In the genomic region with DNA sequence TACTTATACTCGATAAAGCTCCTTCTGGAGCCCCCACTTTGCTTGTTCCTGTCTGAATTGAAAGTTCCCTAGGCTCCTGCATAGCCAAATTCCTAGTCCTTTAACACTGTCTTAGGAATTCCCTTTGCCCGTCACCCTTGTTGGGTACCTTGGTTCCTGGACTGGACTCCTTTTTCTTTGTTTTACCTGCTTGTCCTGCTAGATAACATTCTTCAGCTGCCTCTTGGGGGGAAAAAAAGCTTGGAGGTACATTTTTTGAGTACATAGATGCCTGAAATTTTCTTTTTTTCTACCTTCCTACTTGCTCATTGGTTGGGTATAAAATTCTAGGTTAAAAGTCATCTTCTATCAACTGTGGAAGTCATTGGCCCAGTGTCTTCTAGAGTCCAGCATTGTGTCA, we compare ENCODE assay signal across 22 cellular contexts.
"Had no signal": no experiment of that assay in that cellular context is flagged by ENCODE, and none has a peak within 500 bp of the region (broad histone marks: within the 10 kb centered on the region; RNA-seq: fewer than 3 reads in every experiment).

No MANE protein-coding gene starts in this region.

- DNase-seq: naive thymus-derived CD4-positive, alpha-beta T cell; natural killer cell; occipital lobe; pancreas; psoas muscle; right cardiac atrium; right lobe of liver; sigmoid colon; small intestine; stimulated activated CD4-positive, alpha-beta T cell treated with anti-CD3 and anti-CD28 coated beads, Interleukin-15, amount 100 ng/mL, for 24 hours; stimulated activated CD4-positive, alpha-beta T cell treated with anti-CD3 and anti-CD28 coated beads, Interleukin-2, amount 100 ng/mL, for 24 hours; stimulated activated CD4-positive, alpha-beta T cell treated with anti-CD3 and anti-CD28 coated beads, Interleukin-2, amount 100 ng/mL, for 48 hours; stimulated activated CD4-positive, alpha-beta T cell treated with anti-CD3 and anti-CD28 coated beads, Interleukin-4, amount 100 ng/mL, for 24 hours; stimulated activated naive B cell treated with anti-CD40 and anti-IgM and Interleukin-4, amounts not matched to agents 10 μg/mL and 1 μg/mL and 100 μg/mL, for 72 hours; stimulated activated naive CD4-positive, alpha-beta T cell treated with Interleukin-2 at 50 U/mL for 16 hours; stomach; thyroid gland; upper lobe of right lung; uterus had no signal

- H2AFZ ChIP-seq: neural progenitor cell had no signal

- H3K9ac ChIP-seq: neural progenitor cell had no signal

- H3K27me3 ChIP-seq: neural progenitor cell, pancreas, right lobe of liver, sigmoid colon, stomach, thyroid gland, tibial nerve, upper lobe of right lung, uterus had no signal

- H3K9me3 ChIP-seq: pancreas, right lobe of liver, thyroid gland, uterus had no signal

- H3K4me2 ChIP-seq: neural progenitor cell had no signal

- H3K4me3 ChIP-seq: neural progenitor cell, pancreas, psoas muscle, right lobe of liver, sigmoid colon, stomach, thoracic aorta, thyroid gland, tibial nerve, upper lobe of right lung, uterus had no signal

- H3K4me1 ChIP-seq: neural progenitor cell, pancreas, psoas muscle, sigmoid colon, thyroid gland, uterus had no signal

- H3K36me3 ChIP-seq: neural progenitor cell, pancreas, right lobe of liver, sigmoid colon, stomach, thoracic aorta, thyroid gland, tibial nerve, upper lobe of right lung, uterus had no signal

- H3K27ac ChIP-seq: neural progenitor cell, pancreas, psoas muscle, right lobe of liver, sigmoid colon, stomach, thoracic aorta, thyroid gland, tibial nerve, upper lobe of right lung, uterus had no signal
